ENCODE assay signal across 24 cellular contexts in the genomic region with DNA sequence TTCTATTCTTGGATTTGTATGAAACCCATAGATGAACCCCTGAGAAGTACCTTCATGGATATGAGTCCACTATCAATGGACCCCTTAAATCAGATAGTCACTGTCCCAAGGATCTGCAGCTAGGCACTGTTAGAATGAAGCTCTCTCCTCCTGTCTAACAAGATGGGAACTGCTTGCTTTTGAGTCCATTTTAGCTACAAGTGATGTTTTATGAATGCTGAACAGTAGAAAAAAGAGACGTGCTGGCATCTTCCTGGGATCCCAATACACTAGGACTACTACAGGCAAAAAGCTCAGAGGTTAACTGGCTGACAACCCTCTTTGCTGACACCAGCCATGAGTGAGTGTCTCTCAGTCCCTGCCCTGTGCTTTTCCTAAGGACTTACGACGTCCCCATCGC.
"Had no signal": no experiment of that assay in that cellular context is flagged by ENCODE, and none has a peak within 500 bp of the region (broad histone marks: within the 10 kb centered on the region; RNA-seq: fewer than 3 reads in every experiment).

No MANE protein-coding gene starts in this region.

- DNase-seq: dermis blood vessel endothelial cell; effector memory CD8-positive, alpha-beta T cell; erythroblast; head of caudate nucleus; psoas muscle; right cardiac atrium; sigmoid colon; stimulated activated CD4-positive, alpha-beta T cell treated with anti-CD3 and anti-CD28 coated beads, Interleukin-2, amount 100 ng/mL, for 24 hours; stimulated activated CD4-positive, alpha-beta T cell treated with anti-CD3 and anti-CD28 coated beads, Interleukin-4, amount 100 ng/mL, for 24 hours; stimulated activated naive CD4-positive, alpha-beta T cell treated with Interleukin-2 at 50 U/mL for 16 hours; stomach; transverse colon; upper lobe of right lung; uterus had no signal

- H3K9me3 ChIP-seq: psoas muscle, sigmoid colon, transverse colon, upper lobe of right lung, uterus had no signal

- H3K36me3 ChIP-seq: neural progenitor cell, sigmoid colon, stomach, transverse colon, upper lobe of right lung, uterus had no signal

- FAIRE-seq: endometrium, frontal cortex, keratinocyte had no signal

- H3K4me1 Mint-ChIP-seq: memory B cell; stimulated activated effector memory CD8-positive, alpha-beta T cell treated with anti-CD3 and anti-CD28 coated beads, Interleukin-12 subunit alpha, Interleukin-12 subunit beta, amount 100 ng/mL, for 72 hours had no signal

- H3K4me1 ChIP-seq: psoas muscle, sigmoid colon, stomach, transverse colon, upper lobe of right lung, uterus had no signal

- H3K4me3 ChIP-seq: coronary artery, lung, neural progenitor cell, psoas muscle, sigmoid colon, stomach, transverse colon, upper lobe of right lung, uterus had no signal

- H3K9me3 Mint-ChIP-seq: natural killer cell treated with Interleukin-12 subunit alpha and Interleukin-12 subunit beta and Interleukin-15 and Interleukin-18, amount 100 ng/mL, for 72 hours; neural progenitor cell had no signal

- H3K27ac ChIP-seq: coronary artery, neural progenitor cell, psoas muscle, sigmoid colon, stomach, transverse colon, upper lobe of right lung, uterus had no signal

- H3K36me3 Mint-ChIP-seq: natural killer cell treated with Interleukin-12 subunit alpha and Interleukin-12 subunit beta and Interleukin-15 and Interleukin-18, amount 100 ng/mL, for 72 hours; neural progenitor cell; stimulated activated effector memory CD8-positive, alpha-beta T cell treated with anti-CD3 and anti-CD28 coated beads, Interleukin-12 subunit alpha, Interleukin-12 subunit beta, amount 100 ng/mL, for 72 hours had no signal

- H3K4me3 Mint-ChIP-seq: effector memory CD8-positive, alpha-beta T cell; memory B cell; natural killer cell treated with Interleukin-12 subunit alpha and Interleukin-12 subunit beta and Interleukin-15 and Interleukin-18, amount 100 ng/mL, for 72 hours; neural progenitor cell; stimulated activated effector memory CD8-positive, alpha-beta T cell treated with anti-CD3 and anti-CD28 coated beads, Interleukin-12 subunit alpha, Interleukin-12 subunit beta, amount 100 ng/mL, for 72 hours had no signal

- H3K27me3 ChIP-seq: neural progenitor cell, sigmoid colon, transverse colon, uterus had no signal

- H3K27ac Mint-ChIP-seq: effector memory CD8-positive, alpha-beta T cell; memory B cell; natural killer cell treated with Interleukin-12 subunit alpha and Interleukin-12 subunit beta and Interleukin-15 and Interleukin-18, amount 100 ng/mL, for 72 hours; neural progenitor cell; stimulated activated effector memory CD8-positive, alpha-beta T cell treated with anti-CD3 and anti-CD28 coated beads, Interleukin-12 subunit alpha, Interleukin-12 subunit beta, amount 100 ng/mL, for 72 hours had no signal

- ATAC-seq: effector memory CD8-positive, alpha-beta T cell; left lobe of liver; psoas muscle; right cardiac atrium; stimulated activated effector memory CD8-positive, alpha-beta T cell treated with anti-CD3 and anti-CD28 coated beads, Interleukin-12 subunit alpha, Interleukin-12 subunit beta, amount 100 ng/mL, for 72 hours; upper lobe of right lung had no signal
